19 cellular contexts compared by ENCODE assay signal in the genomic region with DNA sequence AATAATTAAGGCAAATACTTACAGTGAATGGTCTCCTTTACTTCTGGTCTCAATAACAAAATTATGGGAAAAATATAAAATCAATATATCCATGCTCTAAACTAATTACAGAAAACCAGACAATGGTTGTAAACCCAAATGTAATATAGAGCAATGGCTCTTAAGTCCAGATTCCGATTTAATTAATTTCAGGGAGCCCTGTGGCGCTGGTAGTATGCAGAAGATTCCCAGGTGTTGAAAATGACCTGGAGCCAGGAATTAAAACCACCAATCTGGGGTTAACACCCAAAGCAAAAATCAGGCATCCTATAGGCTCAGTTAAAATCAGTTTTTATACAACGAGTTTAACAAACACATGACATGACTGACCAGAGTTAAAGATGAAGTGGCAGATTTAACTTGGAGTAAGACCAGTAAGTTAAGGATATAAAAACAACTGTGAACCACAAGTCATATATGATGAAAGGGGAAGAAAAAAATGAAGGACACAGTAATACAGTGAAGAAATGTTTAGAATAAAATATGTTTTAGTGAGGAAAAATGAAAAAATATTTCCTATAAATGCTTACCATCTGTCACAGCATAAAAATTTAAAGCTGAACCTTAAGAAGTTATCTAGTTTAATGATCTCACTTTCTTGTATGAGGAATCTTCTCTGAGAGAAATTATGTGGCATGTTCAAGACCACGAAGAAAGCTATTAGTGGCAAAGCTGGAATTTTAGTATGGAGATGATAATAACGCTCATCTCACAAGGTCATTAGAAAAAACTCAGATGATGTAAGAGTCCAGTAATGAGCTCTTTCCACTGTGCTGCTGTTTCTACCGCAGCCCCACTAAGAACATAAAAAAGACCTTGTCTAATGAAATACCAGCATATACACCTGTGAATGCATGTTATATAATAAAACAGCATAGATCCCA. TPM values are rescaled to one million over a fixed set of nuclear protein-coding genes. Genes with fewer than 3 reads are reported as not detected.
A peak's percentile ranks its signal among the peaks of the same experiment; 100 is the strongest.
DNase-seq lines count a peak whose midpoint lies in the region; ATAC-seq, FAIRE-seq and TF ChIP-seq lines count a peak whose summit lies in the region.
"Had no signal": no experiment of that assay in that cellular context is flagged by ENCODE, and none has a peak within 500 bp of the region (broad histone marks: within the 10 kb centered on the region; RNA-seq: fewer than 3 reads in every experiment).

No MANE protein-coding gene starts in this region.

- no peak overlapping the region for H3K4me3 ChIP-seq in mammary epithelial cell (replicated peaks in 1 of 3; ENCODE audit: insufficient read depth in 1 of 3, low read depth in 2 of 3, low read length in 3 of 3)
- H3K4me3 ChIP-seq: BLaER1 treated with 17β-estradiol and CSF1 and Interleukin-3, amounts not matched to agents 10 nM and 100 nM; gastrocnemius medialis had no signal

- H3K9ac ChIP-seq in mammary epithelial cell (ENCODE audit: insufficient read depth, low read length), result no peak overlapping the region
- H3K9ac ChIP-seq: BLaER1 treated with 17β-estradiol and CSF1 and Interleukin-3, amounts not matched to agents 10 nM and 100 nM had no signal

- peak; percentile 79 for FAIRE-seq in RCC 7860 (lab: Jason Lieb, UNC)
- FAIRE-seq: urothelium cell line had no signal

- no peak for ATAC-seq in GM21529 (IDR thresholded peaks at IDR 0.05; ENCODE audit: unreplicated experiment)
- ATAC-seq: gastrocnemius medialis had no signal

- H3K79me2 ChIP-seq in mammary epithelial cell (ENCODE audit: insufficient read depth, low read length), result no peaks in the 10 kb centered on the region

- no peak overlapping the region for H3K4me2 ChIP-seq in mammary epithelial cell (ENCODE audit: insufficient read depth, low read depth, low read length)

- CTCF ChIA-PET in mammary epithelial cell (lab: Charles Lee; ENCODE audit: low non-redundant PET), result no interaction called here

- no peak for TF ChIP-seq CTCF in mammary epithelial cell (conservative IDR thresholded peaks at IDR 0.05 in 1 of 2, IDR thresholded peaks at IDR 0.05 in 1 of 2; ENCODE audit: extremely low read depth in 1 of 2, insufficient read depth in 1 of 2, low read depth in 1 of 2, low read length in 2 of 2)

- H3K36me3 ChIP-seq in mammary epithelial cell (ENCODE audit: insufficient read depth, low read length), result no peaks in the 10 kb centered on the region

- intact Hi-C loops in mammary epithelial cell (cut with micrococcal nuclease), result no loop called here

- WGBS in mammary epithelial cell (ENCODE audit: low coverage, missing lambda C conversion rate), result 92% methylated on average over 6 of the region's 6 CpGs

- no peak overlapping the region for H2AFZ ChIP-seq in mammary epithelial cell (ENCODE audit: low read depth, low read length)

- in situ Hi-C loops in mammary epithelial cell (cut with MboI; ENCODE audit: low sequenced_read_pairs in 2 of 2), result no loop called here

- peaks cover 9% of the 10 kb centered on the region for H3K4me1 ChIP-seq in mammary epithelial cell (ENCODE audit: insufficient read depth, low read length)

- no peak overlapping the region for H3K27ac ChIP-seq in mammary epithelial cell (ENCODE audit: insufficient read depth, low read depth, low read length)
- H3K27ac ChIP-seq: BLaER1 treated with 17β-estradiol and CSF1 and Interleukin-3, amounts not matched to agents 10 nM and 100 nM had no signal

- H4K20me1 ChIP-seq in mammary epithelial cell (ENCODE audit: insufficient read depth, low read length), result peaks cover 4% of the 10 kb centered on the region
- H4K20me1 ChIP-seq: BLaER1 treated with 17β-estradiol and CSF1 and Interleukin-3, amounts not matched to agents 10 nM and 100 nM had no signal

- BruUV-seq in mammary epithelial cell (replicated peaks; lab: Mats Ljungman, UMichigan), result no TSS peak

- H3K9me3 ChIP-seq in mammary epithelial cell (replicated peaks; ENCODE audit: insufficient read depth, low read length), result no peaks in the 10 kb centered on the region
- H3K9me3 ChIP-seq: BLaER1 treated with 17β-estradiol and CSF1 and Interleukin-3, amounts not matched to agents 10 nM and 100 nM; gastrocnemius medialis had no signal

- dilution Hi-C loops in mammary epithelial cell (cut with HindIII; ENCODE audit: low sequenced_read_pairs), result no loop called here

- H3K27me3 ChIP-seq in mammary epithelial cell (ENCODE audit: insufficient read depth, low read length), result no peaks in the 10 kb centered on the region
- H3K27me3 ChIP-seq: BLaER1 treated with 17β-estradiol and CSF1 and Interleukin-3, amounts not matched to agents 10 nM and 100 nM; gastrocnemius medialis had no signal

- DNase-seq in EL (peak; percentile 71), RCC 7860 (ENCODE audit: low spot score) (no peak), dedifferentiated amniotic fluid mesenchymal stem cell (ENCODE audit: extremely low spot score) (peak; percentile 49), myocyte (ENCODE audit: low read depth) (peak; percentile 43), mammary epithelial cell (no peak), retina (no peak)
- no peak for DNase-seq in stimulated activated CD4-positive, alpha-beta T cell treated with anti-CD3 and anti-CD28 coated beads, Interleukin-4, amount 100 ng/mL, for 1 hour
- DNase-seq: activated CD4-positive, alpha-beta T cell treated with anti-CD3 and anti-CD28 coated beads, Interleukin-2, amount 10 ng/mL, durations not matched to agents 24 days and 14 days; activated T-cell treated with anti-CD3 and anti-CD28 coated beads, Interleukin-2, amount 50 U/mL, for 48 hours; aorta; effector CD4-positive, alpha-beta T cell; gastrocnemius medialis; NCI-H1048; stimulated activated CD4-positive, alpha-beta T cell treated with anti-CD3 and anti-CD28 coated beads, Interleukin-2, amount 100 ng/mL, for 48 hours; stimulated activated naive CD4-positive, alpha-beta T cell; T-helper 2 cell had no signal

RNA-seq across cellular contexts. Expression of a gene that starts 45.8 kb away (rescaled TPM):
- total RNA-seq in myocyte (1.8 and 2.4 TPM in 2 replicates), mammary epithelial cell (under 1 TPM; 0.33 to 0.75 TPM)
- polyA plus RNA-seq in myocyte (2012), result 1.1 TPM
- polyA plus RNA-seq in mammary epithelial cell, result 0.12 TPM
- not detected for polyA minus RNA-seq in mammary epithelial cell

RNA-seq across cellular contexts. Expression of a gene that starts 48.3 kb away (rescaled TPM):
- total RNA-seq in myocyte, result 34.3 and 47.9 TPM in 2 replicates
- 23.8 TPM for polyA plus RNA-seq in myocyte (2012)
- total RNA-seq in mammary epithelial cell, result 10 to 100 TPM; 18.9 to 28.7 TPM
- polyA plus RNA-seq in mammary epithelial cell, result 8.6 TPM
- 15.9 TPM for polyA minus RNA-seq in mammary epithelial cell

RNA-seq across cellular contexts. Expression of a gene that starts 48.6 kb away (rescaled TPM):
- 219 and 254 TPM in 2 replicates for total RNA-seq in myocyte
- 40.8 TPM for polyA plus RNA-seq in myocyte (2012)
- total RNA-seq in mammary epithelial cell, result 10 to 100 TPM; 12.8 to 19.2 TPM
- polyA plus RNA-seq in mammary epithelial cell, result 5.1 TPM
- 10.0 TPM for polyA minus RNA-seq in mammary epithelial cell

Comparison
In these comparisons a context has a peak if more than half of its experiments do, and no peak if none do; other contexts are left out.
1. DNase-seq: peak in EL (single experiment), dedifferentiated amniotic fluid mesenchymal stem cell (single experiment) and myocyte (single experiment); none in RCC 7860 (single experiment), stimulated activated CD4-positive, alpha-beta T cell treated with anti-CD3 and anti-CD28 coated beads, Interleukin-4, amount 100 ng/mL, for 1 hour (single experiment), mammary epithelial cell (single experiment) and retina (single experiment).
2. RNA of a gene that starts 48.6 kb away (total RNA-seq): 219 to 254 TPM in myocyte; 12.8 to 19.2 TPM in mammary epithelial cell; every median in the first group is over 10 times any median in the second.